14 cellular contexts compared by ENCODE assay signal in genomic region chr15:82624008-82624407, GRCh38. TPM values are rescaled to one million over a fixed set of nuclear protein-coding genes. Genes with fewer than 3 reads are reported as not detected.
DNase-seq lines count a peak whose midpoint lies in the region; ATAC-seq and TF ChIP-seq lines count a peak whose summit lies in the region.
"Had no signal": no experiment of that assay in that cellular context is flagged by ENCODE, and none has a peak within 500 bp of the region (broad histone marks: within the 10 kb centered on the region; RNA-seq: fewer than 3 reads in every experiment).

No MANE protein-coding gene starts in this region.

- H3K79me2 ChIP-seq in PC-3 (ENCODE audit: low read length) (no peaks in the 10 kb centered on the region), osteoblast (ENCODE audit: insufficient read depth, low read length) (no peaks in the 10 kb centered on the region), SK-N-SH (ENCODE audit: insufficient read depth) (no peaks in the 10 kb centered on the region)

- H3K9me2 ChIP-seq in PC-3 (replicated peaks; ENCODE audit: low read length) (no peaks in the 10 kb centered on the region), SK-N-SH (no peaks in the 10 kb centered on the region)

- H3K4me2 ChIP-seq in PC-3 (ENCODE audit: low read length) (no peak overlapping the region), osteoblast (ENCODE audit: insufficient read depth, low read length) (no peak overlapping the region), SK-N-SH (no peak overlapping the region)

- POLR2A ChIA-PET in PC-3 (lab: Charles Lee; ENCODE audit: unreplicated experiment) (no interaction called here), SK-N-SH (lab: Yijun Ruan, JAX) (no interaction called here)

- ATAC-seq in PC-3: no peak
- no peak for ATAC-seq in HG03045 (IDR thresholded peaks at IDR 0.05; ENCODE audit: unreplicated experiment)
- no peak for ATAC-seq in GM21526 (IDR thresholded peaks at IDR 0.05; ENCODE audit: low FRiP score, unreplicated experiment)

- TF ChIP-seq RAD21 in SK-N-SH (IDR thresholded peaks at IDR 0.05; ENCODE audit: low read length): no peak

- intact Hi-C loops in PC-3 (cut with micrococcal nuclease): no loop called here

- DNase-seq in ELF-1 (ENCODE audit: low read depth, low spot score): peak; percentile 39
- peak; percentile 20 for DNase-seq in PC-3
- DNase-seq in epithelial cell of prostate (ENCODE audit: low read depth, low spot score): peak; percentile 3
- DNase-seq in osteoblast (ENCODE audit: insufficient read length, low spot score, missing footprints): peak; percentile 64
- no peak for DNase-seq in SK-N-SH
- DNase-seq: NCI-H1105, NCI-H187, NCI-H510A, SIG-M5, SW 1271 had no signal

- H3K4me1 ChIP-seq in PC-3 (ENCODE audit: insufficient read depth, low read length) (no peaks in the 10 kb centered on the region), osteoblast (ENCODE audit: insufficient read depth, low read length) (no peaks in the 10 kb centered on the region), SK-N-SH (ENCODE audit: control insufficient read depth in 1 of 2, insufficient read depth in 2 of 2, low read depth in 1 of 2, low read length in 1 of 2) (no peaks in the 10 kb centered on the region)
- H3K4me1 ChIP-seq: Caco-2 had no signal

- no peaks in the 10 kb centered on the region for H3K27me3 ChIP-seq in PC-3 (ENCODE audit: low read length)
- no peaks in the 10 kb centered on the region for H3K27me3 ChIP-seq in osteoblast (ENCODE audit: insufficient read depth, low read length)
- H3K27me3 ChIP-seq in SK-N-SH (ENCODE audit: insufficient read depth): no peaks in the 10 kb centered on the region

- no peaks in the 10 kb centered on the region for H3K9me3 ChIP-seq in PC-3 (ENCODE audit: low read length)
- H3K9me3 ChIP-seq in osteoblast (ENCODE audit: low read depth, low read length): no peaks in the 10 kb centered on the region
- H3K9me3 ChIP-seq in SK-N-SH: no peaks in the 10 kb centered on the region
- H3K9me3 ChIP-seq: Caco-2 had no signal

- CTCF ChIA-PET in PC-3 (lab: Charles Lee): no interaction called here
- CTCF ChIA-PET in SK-N-SH (lab: Yijun Ruan, JAX): no interaction called here

- H3K27ac ChIP-seq in PC-3 (ENCODE audit: low read length) (no peak overlapping the region), epithelial cell of prostate (no peak overlapping the region), osteoblast (ENCODE audit: low read depth, low read length) (no peak overlapping the region), SK-N-SH (ENCODE audit: low read depth in 2 of 2, low read length in 1 of 2) (no peak overlapping the region)
- H3K27ac ChIP-seq: C4-2B had no signal

- no peaks in the 10 kb centered on the region for H3F3A ChIP-seq in PC-3 (ENCODE audit: low read length, unreplicated experiment)
- no peaks in the 10 kb centered on the region for H3F3A ChIP-seq in SK-N-SH (replicated peaks; ENCODE audit: insufficient read depth)

- TF ChIP-seq EP300 in SK-N-SH (IDR thresholded peaks at IDR 0.05; ENCODE audit: borderline replicate concordance in 1 of 2, low read depth in 1 of 2, low read length in 1 of 2): no peak

- H4K20me1 ChIP-seq in PC-3 (ENCODE audit: low read length) (no peaks in the 10 kb centered on the region), osteoblast (ENCODE audit: insufficient read depth, low read length) (no peaks in the 10 kb centered on the region), SK-N-SH (ENCODE audit: insufficient read depth) (no peaks in the 10 kb centered on the region)

- no peaks in the 10 kb centered on the region for H3K36me3 ChIP-seq in PC-3 (ENCODE audit: low read depth, low read length)
- no peaks in the 10 kb centered on the region for H3K36me3 ChIP-seq in osteoblast (ENCODE audit: insufficient read depth, low read length)
- no peaks in the 10 kb centered on the region for H3K36me3 ChIP-seq in SK-N-SH (replicated peaks in 1 of 2; ENCODE audit: control insufficient read depth in 1 of 2, insufficient read depth in 2 of 2, low read length in 1 of 2)

- H2AFZ ChIP-seq in PC-3 (ENCODE audit: low read length) (no peak overlapping the region), osteoblast (ENCODE audit: low read length) (no peak overlapping the region), SK-N-SH (ENCODE audit: low read depth) (no peak overlapping the region)

- H3K4me3 ChIP-seq in PC-3 (ENCODE audit: low read length): no peak overlapping the region
- H3K4me3 ChIP-seq in osteoblast (ENCODE audit: insufficient read depth, low read length): no peak overlapping the region
- H3K4me3 ChIP-seq in SK-N-SH (ENCODE audit: low read depth in 2 of 2, low read length in 1 of 2): no peak overlapping the region

- WGBS in SK-N-SH (ENCODE audit: low lambda C conversion rate): 40% methylated on average over 2 of the region's 2 CpGs

- TF ChIP-seq CTCF in PC-3 (conservative IDR thresholded peaks at IDR 0.05; ENCODE audit: low read depth, low read length): no peak
- TF ChIP-seq CTCF in osteoblast (IDR thresholded peaks at IDR 0.05; ENCODE audit: extremely low read depth, low read depth, low read length): no peak
- no peak for TF ChIP-seq CTCF in SK-N-SH (IDR thresholded peaks at IDR 0.05)

- H3K9ac ChIP-seq in PC-3 (ENCODE audit: low read length) (no peak overlapping the region), SK-N-SH (no peak overlapping the region)

- BruUV-seq in PC-3 (replicated peaks; lab: Mats Ljungman, UMichigan): no TSS peak

TF ChIP-seq in SK-N-SH, 30 proteins besides CTCF, POLR2A, EP300 and RAD21:
- no peak for TF ChIP-seq NFIC (IDR thresholded peaks at IDR 0.05; ENCODE audit: borderline replicate concordance)
- TF ChIP-seq MEF2A (IDR thresholded peaks at IDR 0.05; ENCODE audit: borderline replicate concordance, low read depth): no peak
- no peak for TF ChIP-seq RCOR1 (IDR thresholded peaks at IDR 0.05; ENCODE audit: low read length)
- no peak for TF ChIP-seq TEAD4 (IDR thresholded peaks at IDR 0.05; ENCODE audit: borderline replicate concordance, insufficient read depth)
- TF ChIP-seq EZH2phosphoT487 (IDR thresholded peaks at IDR 0.05; ENCODE audit: borderline replicate concordance, low read depth): no peak
- no peak for TF ChIP-seq RFX5 (IDR thresholded peaks at IDR 0.05; ENCODE audit: low read length)
- no peak for TF ChIP-seq TAF1 (IDR thresholded peaks at IDR 0.05; ENCODE audit: borderline replicate concordance, low read depth, low read length)

RNA-seq across cellular contexts. Expression of gene CPEB1, which starts 23.2 kb away (rescaled TPM):
- total RNA-seq in PC-3 (2014; rRNA removed) (2.2 and 3.3 TPM in 2 replicates), osteoblast (29.2 and 36.6 TPM in 2 replicates)
- 2.6 and 3.1 TPM in 2 replicates for polyA plus RNA-seq in SK-N-SH (2012; rRNA removed)
- 1.1 and 1.5 TPM in 2 replicates for polyA plus RNA-seq in SK-N-SH (2012; cell fraction: cytosol; rRNA removed)
- polyA plus RNA-seq in SK-N-SH (2012; cell fraction: nucleus; rRNA removed): 9.0 and 10.5 TPM in 2 replicates
